8 cellular contexts compared by ENCODE assay signal in genomic region chrX:24014388-24015018, GRCh38. TPM values are rescaled to one million over a fixed set of nuclear protein-coding genes. Genes with fewer than 3 reads are reported as not detected.
DNase-seq lines count a peak whose midpoint lies in the region; ATAC-seq and TF ChIP-seq lines count a peak whose summit lies in the region.

No MANE protein-coding gene starts in this region.

- H3K27ac Mint-ChIP-seq in activated naive CD4-positive, alpha-beta T cell treated with anti-CD3 and anti-CD28 coated beads for 36 hours = peak overlapping the region; percentile 92
- no peak overlapping the region for H3K27ac Mint-ChIP-seq in neural progenitor cell

- peak overlapping the region; percentile 67 for H3K4me3 Mint-ChIP-seq in activated naive CD4-positive, alpha-beta T cell treated with anti-CD3 and anti-CD28 coated beads for 36 hours
- H3K4me3 Mint-ChIP-seq in neural progenitor cell = no peak overlapping the region

- peak; percentile 83 for ATAC-seq in GM19025 (IDR thresholded peaks at IDR 0.05; ENCODE audit: low read depth, unreplicated experiment)
- ATAC-seq in HG03097 (IDR thresholded peaks at IDR 0.05; ENCODE audit: low FRiP score, unreplicated experiment) = peak; percentile 59

- peaks cover 4% of the 10 kb centered on the region for H3K36me3 ChIP-seq in neural progenitor cell

- H3K9me3 ChIP-seq in neural progenitor cell (ENCODE audit: low read depth) = no peaks in the 10 kb centered on the region

- peaks cover 99% of the 10 kb centered on the region for H3K79me2 ChIP-seq in neural progenitor cell (ENCODE audit: low read depth)

- no peaks in the 10 kb centered on the region for H3K9me3 Mint-ChIP-seq in activated naive CD4-positive, alpha-beta T cell treated with anti-CD3 and anti-CD28 coated beads for 36 hours
- no peaks in the 10 kb centered on the region for H3K9me3 Mint-ChIP-seq in neural progenitor cell

- no peaks in the 10 kb centered on the region for H3F3A ChIP-seq in neural progenitor cell (ENCODE audit: low read depth)

- H3K4me3 ChIP-seq in neural progenitor cell = no peak overlapping the region

- peaks cover 10% of the 10 kb centered on the region for H3K36me3 Mint-ChIP-seq in activated naive CD4-positive, alpha-beta T cell treated with anti-CD3 and anti-CD28 coated beads for 36 hours (ENCODE audit: low read depth)
- peaks cover 20% of the 10 kb centered on the region for H3K36me3 Mint-ChIP-seq in neural progenitor cell

- H3K27ac ChIP-seq in neural progenitor cell = no peak overlapping the region

- H3K4me2 ChIP-seq in neural progenitor cell = no peak overlapping the region

- H3K9ac ChIP-seq in neural progenitor cell = no peak overlapping the region

- peaks cover 37% of the 10 kb centered on the region for H3K4me1 Mint-ChIP-seq in activated naive CD4-positive, alpha-beta T cell treated with anti-CD3 and anti-CD28 coated beads for 36 hours (ENCODE audit: low read depth)
- H3K4me1 Mint-ChIP-seq in neural progenitor cell = no peaks in the 10 kb centered on the region

- CTCF ChIA-PET in activated naive CD4-positive, alpha-beta T cell treated with anti-CD3 and anti-CD28 coated beads for 36 hours (lab: Charles Lee) = interaction anchor here (0.7 kb wide), 1 partner anchor 23 kb away, joined by 6 read pairs; no protein-coding TSS in a partner anchor

- DNase-seq in activated naive CD4-positive, alpha-beta T cell treated with anti-CD3 and anti-CD28 coated beads for 36 hours = peak; percentile 76
- peak; percentile 18 to 32 for DNase-seq in stimulated activated CD4-positive, alpha-beta T cell treated with anti-CD3 and anti-CD28 coated beads, Interleukin-4, amount 100 ng/mL, for 48 hours (ENCODE audit: low read depth in 2 of 2)
- DNase-seq in NCI-H2227 treated with DMSO at 0.1 percent for 48 hours (lab: John Stamatoyannopoulos, UW) (no peak), neural progenitor cell (ENCODE audit: low spot score) (no peak), NCI-H1092 (lab: John Stamatoyannopoulos, UW) (no peak), GM10266 (ENCODE audit: extremely low spot score) (no peak)

- H2AFZ ChIP-seq in neural progenitor cell (replicated peaks) = no peak overlapping the region

- no peaks in the 10 kb centered on the region for H3K4me1 ChIP-seq in neural progenitor cell

- H3K27me3 Mint-ChIP-seq in activated naive CD4-positive, alpha-beta T cell treated with anti-CD3 and anti-CD28 coated beads for 36 hours (ENCODE audit: low read depth) = no peaks in the 10 kb centered on the region
- peaks cover 2% of the 10 kb centered on the region for H3K27me3 Mint-ChIP-seq in neural progenitor cell (ENCODE audit: insufficient read depth, low read depth)

- intact Hi-C loops in activated naive CD4-positive, alpha-beta T cell treated with anti-CD3 and anti-CD28 coated beads for 36 hours (cut with micrococcal nuclease) = loop anchor here (1.0 to 5.0 kb wide), 9 partner anchors 11 to 282 kb away; partner anchors contain the start of genes CXorf58, EIF2S3 and SAT1

- H4K20me1 ChIP-seq in neural progenitor cell (ENCODE audit: low read depth) = peaks cover 58% of the 10 kb centered on the region

- H3K27me3 ChIP-seq in neural progenitor cell = no peaks in the 10 kb centered on the region

- TF ChIP-seq CTCF in neural progenitor cell (IDR thresholded peaks at IDR 0.05) (no peak), GM10266 (IDR thresholded peaks at IDR 0.05; ENCODE audit: control insufficient read depth, insufficient read depth, low read depth, missing control alignments) (no peak)

RNA-seq across cellular contexts. Expression of gene KLHL15, which starts 12.5 kb away (rescaled TPM):
- 10 to 100 TPM; 20.6 to 21.5 TPM for total RNA-seq in activated naive CD4-positive, alpha-beta T cell treated with anti-CD3 and anti-CD28 coated beads for 36 hours
- 31.3 and 46.9 TPM in 2 replicates for total RNA-seq in neural progenitor cell (ENCODE audit: low replicate concordance)

RNA-seq across cellular contexts. Expression of gene EIF2S3, which starts 40.3 kb away (rescaled TPM):
- 100 to 1,000 TPM; 366 to 386 TPM for total RNA-seq in activated naive CD4-positive, alpha-beta T cell treated with anti-CD3 and anti-CD28 coated beads for 36 hours
- total RNA-seq in neural progenitor cell (ENCODE audit: low replicate concordance) = 503 and 568 TPM in 2 replicates

Comparison
In these comparisons a context has a peak if more than half of its experiments do, and no peak if none do; other contexts are left out.
1. DNase-seq: peak in activated naive CD4-positive, alpha-beta T cell treated with anti-CD3 and anti-CD28 coated beads for 36 hours (single experiment) and stimulated activated CD4-positive, alpha-beta T cell treated with anti-CD3 and anti-CD28 coated beads, Interleukin-4, amount 100 ng/mL, for 48 hours (2 of 2); none in NCI-H2227 treated with DMSO at 0.1 percent for 48 hours (single experiment), neural progenitor cell (single experiment), NCI-H1092 (single experiment) and GM10266 (single experiment).